ENCODE assay signal across 1 cellular context in genomic region chr1:150262388-150263320, GRCh38.
TF ChIP-seq lines count a peak whose summit lies in the region.

No MANE protein-coding gene starts in this region.

TF ChIP-seq in endothelial cell of umbilical vein, 7 proteins besides CTCF, POLR2A, EP300 and RAD21:
- TF ChIP-seq GATA2 (IDR thresholded peaks at IDR 0.05; ENCODE audit: insufficient read depth, insufficient read length, low read depth, low read length) (no peak), POLR2AphosphoS5 (IDR thresholded peaks at IDR 0.05; ENCODE audit: insufficient read depth, low read depth, low read length) (no peak), JUN (IDR thresholded peaks at IDR 0.05; ENCODE audit: borderline replicate concordance, insufficient read depth, insufficient read length, low read depth) (no peak), FOS (IDR thresholded peaks at IDR 0.05; ENCODE audit: borderline replicate concordance, insufficient read depth, low read length) (no peak), MYC (IDR thresholded peaks at IDR 0.05; ENCODE audit: low read depth, low read length) (no peak), MAX (IDR thresholded peaks at IDR 0.05; ENCODE audit: insufficient read depth, insufficient read length) (no peak), EZH2 (IDR thresholded peaks at IDR 0.05; ENCODE audit: borderline replicate concordance, low read depth, low read length, severe bottlenecking) (no peak)
